In the genomic region with DNA sequence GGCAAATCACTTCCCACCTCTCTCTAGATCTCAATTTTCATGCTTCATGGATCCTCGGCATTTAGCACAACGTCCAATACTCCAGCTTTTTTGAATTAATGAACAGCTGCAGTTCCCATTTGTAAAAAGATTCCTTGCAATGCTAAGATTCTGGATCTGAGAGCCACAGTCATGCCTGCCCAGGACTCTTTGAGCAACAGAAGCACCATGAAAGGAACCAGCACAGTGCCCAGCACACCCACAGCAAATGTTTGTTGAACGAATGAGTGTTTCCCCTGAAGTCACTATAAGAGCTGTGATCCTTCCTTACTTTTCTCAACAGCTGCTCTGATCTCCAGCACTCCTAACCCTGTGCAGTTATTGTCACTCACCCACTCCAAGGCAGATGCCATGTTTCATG, we compare ENCODE assay signal across 1 cellular context.
TF ChIP-seq lines count a peak whose summit lies in the region.

No MANE protein-coding gene starts in this region.

TF ChIP-seq in GM12878, 131 proteins besides CTCF, POLR2A, EP300 and RAD21:
- TF ChIP-seq SMAD1 (IDR thresholded peaks at IDR 0.05; ENCODE audit: low read depth, partially characterized antibody), result no peak
- TF ChIP-seq KLF5 (IDR thresholded peaks at IDR 0.05; ENCODE audit: partially characterized antibody), result no peak
- no peak for TF ChIP-seq EZH2 (IDR thresholded peaks at IDR 0.05; ENCODE audit: borderline replicate concordance, control insufficient read depth, low read depth, low read length)
- TF ChIP-seq ZBED1 (IDR thresholded peaks at IDR 0.05; ENCODE audit: borderline replicate concordance), result no peak
- TF ChIP-seq, protein P1, sequence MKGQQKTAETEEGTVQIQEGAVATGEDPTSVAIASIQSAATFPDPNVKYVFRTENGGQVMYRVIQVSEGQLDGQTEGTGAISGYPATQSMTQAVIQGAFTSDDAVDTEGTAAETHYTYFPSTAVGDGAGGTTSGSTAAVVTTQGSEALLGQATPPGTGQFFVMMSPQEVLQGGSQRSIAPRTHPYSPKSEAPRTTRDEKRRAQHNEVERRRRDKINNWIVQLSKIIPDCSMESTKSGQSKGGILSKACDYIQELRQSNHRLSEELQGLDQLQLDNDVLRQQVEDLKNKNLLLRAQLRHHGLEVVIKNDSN (IDR thresholded peaks at IDR 0.05; ENCODE audit: borderline replicate concordance, extremely low read length, insufficient read depth, low read depth, low read length), result no peak
- TF ChIP-seq MYC (IDR thresholded peaks at IDR 0.05; ENCODE audit: insufficient read depth, insufficient read length, insufficient replicate concordance, low read length, severe bottlenecking), result no peak
- TF ChIP-seq TCF7 (IDR thresholded peaks at IDR 0.05; ENCODE audit: borderline replicate concordance), result no peak
- TF ChIP-seq ZNF274 (IDR thresholded peaks at IDR 0.05; ENCODE audit: insufficient read depth, insufficient read length), result no peak
- TF ChIP-seq EED (IDR thresholded peaks at IDR 0.05; ENCODE audit: low read depth), result no peak
